Comparison of ENCODE assay signal across 8 cellular contexts in the genomic region with DNA sequence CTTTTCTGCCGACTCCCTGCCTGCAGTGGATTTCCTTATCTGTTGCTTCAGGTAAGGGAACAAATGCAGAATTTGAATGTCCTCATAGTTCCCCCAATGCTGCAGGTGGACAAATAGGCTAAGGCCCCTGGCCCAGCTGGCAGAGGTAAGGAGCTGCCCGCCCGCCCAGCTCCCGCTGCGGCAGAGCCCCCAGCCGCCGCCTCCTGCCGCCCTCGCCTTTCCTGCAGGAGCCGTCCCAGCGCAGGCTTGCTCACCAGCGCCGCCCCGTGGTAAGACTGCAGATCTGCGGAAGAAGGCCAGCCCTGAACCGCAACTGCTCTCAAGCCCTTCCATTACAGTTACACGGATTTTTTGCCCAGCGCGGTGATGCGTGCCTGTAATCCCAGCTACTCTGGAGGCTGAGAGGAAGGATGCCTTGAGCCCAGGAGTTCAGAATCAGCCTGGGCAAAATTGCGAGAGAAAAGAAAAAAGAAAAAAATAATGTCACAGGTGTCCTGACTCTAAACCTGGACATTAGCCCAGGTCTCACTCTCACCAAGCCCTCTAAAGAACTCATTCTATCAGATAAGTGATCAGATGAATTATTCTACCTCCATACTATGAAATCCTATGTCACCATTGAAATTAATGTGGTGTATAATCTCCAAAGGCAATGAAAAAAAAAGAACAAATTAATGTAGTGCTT. TPM values are rescaled to one million over a fixed set of nuclear protein-coding genes. Genes with fewer than 3 reads are reported as not detected.
A peak's percentile ranks its signal among the peaks of the same experiment; 100 is the strongest.
DNase-seq lines count a peak whose midpoint lies in the region; ATAC-seq and TF ChIP-seq lines count a peak whose summit lies in the region.

No MANE protein-coding gene starts in this region.

- H3K36me3 Mint-ChIP-seq in activated naive CD4-positive, alpha-beta T cell treated with anti-CD3 and anti-CD28 coated beads, Interleukin-2, amount 50 U/mL, for 72 hours: no peaks in the 10 kb centered on the region

- intact Hi-C loops in Right ventricle myocardium inferior (cut with DNase I): loop anchor here (1.0 to 5.0 kb wide), 3 partner anchors 62 to 299 kb away; no protein-coding TSS in a partner anchor

- H3K27ac Mint-ChIP-seq in activated naive CD4-positive, alpha-beta T cell treated with anti-CD3 and anti-CD28 coated beads, Interleukin-2, amount 50 U/mL, for 72 hours: no peak overlapping the region

- ATAC-seq in SK-N-SH treated with all-trans-retinoic acid at 6 μM for 48 hours (peak; percentile 98), Right ventricle myocardium inferior (peak; percentile 64)
- peak; percentile 79 to 84 for ATAC-seq in activated naive CD4-positive, alpha-beta T cell treated with anti-CD3 and anti-CD28 coated beads, Interleukin-2, amount 50 U/mL, for 72 hours

- H3K9me3 Mint-ChIP-seq in activated naive CD4-positive, alpha-beta T cell treated with anti-CD3 and anti-CD28 coated beads, Interleukin-2, amount 50 U/mL, for 72 hours: no peaks in the 10 kb centered on the region

- DNase-seq in GM03348 (ENCODE audit: low spot score) (peak; percentile 92), Kasumi-1 (lab: John Stamatoyannopoulos, UW) (peak; percentile 64 to 69), Right ventricle myocardium inferior (ENCODE audit: missing footprints) (peak; percentile 93), pons (ENCODE audit: low spot score) (peak; percentile 48), ureter (ENCODE audit: low spot score) (peak; percentile 76), NCI-H1048 (lab: John Stamatoyannopoulos, UW) (no peak)
- peak; percentile 68 to 88 for DNase-seq in activated naive CD4-positive, alpha-beta T cell treated with anti-CD3 and anti-CD28 coated beads, Interleukin-2, amount 50 U/mL, for 72 hours (ENCODE audit: low spot score in 2 of 2)

TF ChIP-seq in SK-N-SH treated with all-trans-retinoic acid at 6 μM for 48 hours, 23 proteins besides CTCF, POLR2A, EP300 and RAD21:
- peak; percentile 95 for TF ChIP-seq ZNF70 (CRISPR knock-in tag; IDR thresholded peaks at IDR 0.05)
- no peak for TF ChIP-seq SNAI2 (CRISPR knock-in tag; IDR thresholded peaks at IDR 0.05)

RNA-seq across cellular contexts. Expression of a gene that starts 51.2 kb away (rescaled TPM):
- under 1 TPM in 1 of 2 donors, not detected in 1; 0.41 TPM for total RNA-seq in activated naive CD4-positive, alpha-beta T cell treated with anti-CD3 and anti-CD28 coated beads, Interleukin-2, amount 50 U/mL, for 72 hours
- total RNA-seq in Right ventricle myocardium inferior (0.43 TPM), ureter (2.4 TPM)
